ENCODE assay signal across 14 cellular contexts in genomic region chr5:3348576-3349535, GRCh38.
"Had no signal": no experiment of that assay in that cellular context is flagged by ENCODE, and none has a peak within 500 bp of the region (broad histone marks: within the 10 kb centered on the region; RNA-seq: fewer than 3 reads in every experiment).

No MANE protein-coding gene starts in this region.

- H3K4me1 ChIP-seq: ascending aorta, right lobe of liver had no signal

- H3K4me3 ChIP-seq: ascending aorta, mucosa of descending colon, right lobe of liver had no signal

- H3K4me3 Mint-ChIP-seq: activated naive CD4-positive, alpha-beta T cell treated with anti-CD3 and anti-CD28 coated beads, Interleukin-2, amount 50 U/mL, for 24 hours; activated T-cell treated with anti-CD3 and anti-CD28 coated beads, Interleukin-2, amount 50 U/mL, for 72 hours; effector memory CD8-positive, alpha-beta T cell; naive B cell; neural crest cell; stimulated activated naive B cell treated with anti-CD40 and anti-IgM and Interleukin-4, amounts not matched to agents 10 μg/mL and 1 μg/mL and 100 μg/mL, for 72 hours had no signal

- H3K27me3 ChIP-seq: ascending aorta, right lobe of liver had no signal

- H3K27ac ChIP-seq: ascending aorta, right lobe of liver, WERI-Rb-1 had no signal

- H3K9me3 ChIP-seq: ascending aorta, right lobe of liver had no signal

- H3K4me1 Mint-ChIP-seq: activated naive CD4-positive, alpha-beta T cell treated with anti-CD3 and anti-CD28 coated beads, Interleukin-2, amount 50 U/mL, for 24 hours; naive B cell; stimulated activated naive B cell treated with anti-CD40 and anti-IgM and Interleukin-4, amounts not matched to agents 10 μg/mL and 1 μg/mL and 100 μg/mL, for 72 hours had no signal

- H3K27me3 Mint-ChIP-seq: effector memory CD8-positive, alpha-beta T cell; naive B cell; stimulated activated naive B cell treated with anti-CD40 and anti-IgM and Interleukin-4, amounts not matched to agents 10 μg/mL and 1 μg/mL and 100 μg/mL, for 72 hours had no signal

- H3K9me3 Mint-ChIP-seq: activated naive CD4-positive, alpha-beta T cell treated with anti-CD3 and anti-CD28 coated beads, Interleukin-2, amount 50 U/mL, for 24 hours had no signal

- DNase-seq: activated CD4-positive, alpha-beta T cell treated with anti-CD3 and anti-CD28 coated beads, Interleukin-2, amount 50 U/mL, for 48 hours; activated effector memory CD4-positive, alpha-beta T cell treated with anti-CD3 and anti-CD28 coated beads, Interleukin-2, amount 50 U/mL, for 16 hours; activated T-cell treated with anti-CD3 and anti-CD28 coated beads, Interleukin-2, amount 50 U/mL, for 72 hours; cerebellar nuclear complex; dermis blood vessel endothelial cell; effector memory CD8-positive, alpha-beta T cell; mucosa of descending colon; naive B cell; stimulated activated naive B cell treated with anti-CD40 and anti-IgM and Interleukin-4, amounts not matched to agents 10 μg/mL and 1 μg/mL and 100 μg/mL, for 72 hours; WERI-Rb-1 had no signal

- ATAC-seq: activated T-cell treated with anti-CD3 and anti-CD28 coated beads, Interleukin-2, amount 50 U/mL, for 72 hours; effector memory CD8-positive, alpha-beta T cell; mucosa of descending colon; right lobe of liver had no signal

- H3K36me3 ChIP-seq: ascending aorta, right lobe of liver, WERI-Rb-1 had no signal

- H3K36me3 Mint-ChIP-seq: activated naive CD4-positive, alpha-beta T cell treated with anti-CD3 and anti-CD28 coated beads, Interleukin-2, amount 50 U/mL, for 24 hours; naive B cell; stimulated activated naive B cell treated with anti-CD40 and anti-IgM and Interleukin-4, amounts not matched to agents 10 μg/mL and 1 μg/mL and 100 μg/mL, for 72 hours had no signal

- H3K27ac Mint-ChIP-seq: activated naive CD4-positive, alpha-beta T cell treated with anti-CD3 and anti-CD28 coated beads, Interleukin-2, amount 50 U/mL, for 24 hours; activated T-cell treated with anti-CD3 and anti-CD28 coated beads, Interleukin-2, amount 50 U/mL, for 72 hours; effector memory CD8-positive, alpha-beta T cell; naive B cell; stimulated activated naive B cell treated with anti-CD40 and anti-IgM and Interleukin-4, amounts not matched to agents 10 μg/mL and 1 μg/mL and 100 μg/mL, for 72 hours had no signal
